In the genomic region with DNA sequence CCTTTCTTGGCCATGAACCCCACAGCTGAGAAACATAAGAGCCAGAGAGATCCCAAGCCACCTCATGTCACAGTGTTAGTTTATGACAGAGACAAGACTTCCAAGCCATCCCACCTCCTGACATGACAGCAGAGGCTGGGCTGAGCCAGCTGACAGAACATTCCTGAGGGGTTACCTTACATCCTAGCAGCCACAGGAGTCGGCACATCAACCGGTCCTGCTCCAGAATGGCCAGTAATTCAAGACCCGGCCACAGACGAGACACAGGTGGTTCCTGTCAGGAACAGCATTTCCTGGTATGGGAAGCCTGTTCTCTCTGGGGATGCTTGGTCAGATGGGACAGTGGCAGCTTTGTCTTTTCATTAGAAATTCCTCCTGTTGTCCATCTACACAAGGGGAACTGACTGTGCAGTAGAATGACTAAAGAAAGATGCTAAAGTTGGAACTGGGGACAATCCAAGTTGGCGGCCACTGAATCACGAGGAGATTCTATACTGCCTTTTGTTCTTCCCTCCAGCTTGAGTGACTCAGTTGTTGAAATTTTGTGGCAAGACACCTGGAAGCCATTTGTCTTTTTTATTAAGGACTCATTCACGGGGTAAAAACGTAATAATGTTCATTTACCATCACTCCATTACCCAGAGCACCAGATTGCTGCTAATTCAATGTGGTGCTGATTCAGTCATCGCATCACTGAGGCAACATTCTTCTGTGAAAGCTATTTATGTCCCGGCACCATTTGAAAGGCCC, we compare ENCODE assay signal across 1 cellular context.
TF ChIP-seq lines count a peak whose summit lies in the region.

No MANE protein-coding gene starts in this region.

TF ChIP-seq in SK-N-SH treated with all-trans-retinoic acid at 6 μM for 48 hours, 23 proteins besides CTCF, POLR2A, EP300 and RAD21 (continued from another document):
- TF ChIP-seq CSRNP3 (CRISPR knock-in tag; IDR thresholded peaks at IDR 0.05) (no peak), GLIS3 (CRISPR knock-in tag; IDR thresholded peaks at IDR 0.05) (no peak), OSR1 (CRISPR knock-in tag; IDR thresholded peaks at IDR 0.05) (no peak), ZNF70 (CRISPR knock-in tag; IDR thresholded peaks at IDR 0.05) (no peak), ZFP3 (CRISPR knock-in tag; IDR thresholded peaks at IDR 0.05) (no peak), TCF4 (CRISPR knock-in tag; IDR thresholded peaks at IDR 0.05; ENCODE audit: borderline replicate concordance) (no peak), BACH2 (CRISPR knock-in tag; IDR thresholded peaks at IDR 0.05; ENCODE audit: borderline replicate concordance) (no peak), ESRRG (CRISPR knock-in tag; IDR thresholded peaks at IDR 0.05) (no peak), POU6F1 (CRISPR knock-in tag; IDR thresholded peaks at IDR 0.05; ENCODE audit: borderline replicate concordance, low read depth) (no peak), ZC3H10 (CRISPR knock-in tag; IDR thresholded peaks at IDR 0.05) (no peak)
